ENCODE assay signal across 20 cellular contexts in genomic region chr20:62762376-62762775, GRCh38. TPM values are rescaled to one million over a fixed set of nuclear protein-coding genes. Genes with fewer than 3 reads are reported as not detected.
DNase-seq lines count a peak whose midpoint lies in the region; ATAC-seq and TF ChIP-seq lines count a peak whose summit lies in the region.
"Had no signal": no experiment of that assay in that cellular context is flagged by ENCODE, and none has a peak within 500 bp of the region (broad histone marks: within the 10 kb centered on the region; RNA-seq: fewer than 3 reads in every experiment).

No MANE protein-coding gene starts in this region.

- H4K8ac ChIP-seq in neuronal stem cell (ENCODE audit: low read depth, low read length): no peak overlapping the region

- H3K9me3 Mint-ChIP-seq in glutamatergic neuron (ENCODE audit: unreplicated experiment): peaks cover 4% of the 10 kb centered on the region
- H3K9me3 Mint-ChIP-seq: CD8-positive, alpha-beta memory T cell had no signal

- H3K4me1 Mint-ChIP-seq in glutamatergic neuron (ENCODE audit: low read depth, unreplicated experiment): peaks cover 7% of the 10 kb centered on the region

- peak overlapping the region; percentile 53 for H3K9ac ChIP-seq in neuronal stem cell (ENCODE audit: low read depth, low read length, poor library complexity)

- 89% methylated on average over 22 of the region's 22 CpGs for whole genome bisulfite sequencing in right cardiac atrium
- no CpG with 5 or more reads among the region's 22 CpGs for WGBS in neuronal stem cell (ENCODE audit: extremely low coverage in 2 of 2, insufficient read length in 2 of 2, insufficient replicate concordance in 1 of 2), 2 donors

- TF ChIP-seq CTCF in glutamatergic neuron (IDR thresholded peaks at IDR 0.05; ENCODE audit: partially characterized antibody, unreplicated experiment) (no peak), GM13976 (IDR thresholded peaks at IDR 0.05; ENCODE audit: borderline replicate concordance, control extremely low read depth, extremely low read depth, insufficient read depth, missing control alignments) (no peak)

- H3K27me3 ChIP-seq in right cardiac atrium (ENCODE audit: control insufficient read depth, insufficient read depth) (no peaks in the 10 kb centered on the region), neuronal stem cell (ENCODE audit: control insufficient read depth in 3 of 3, insufficient read depth in 3 of 3, low read depth in 1 of 3, low read length in 3 of 3) (no peaks in the 10 kb centered on the region)

- peak overlapping the region; percentile 14 for H2BK12ac ChIP-seq in neuronal stem cell (ENCODE audit: low read length)

- H2BK15ac ChIP-seq in neuronal stem cell (ENCODE audit: low read length): peak overlapping the region; percentile 54

- H3K4me1 ChIP-seq in right cardiac atrium (ENCODE audit: control insufficient read depth, insufficient read depth, low read length) (no peaks in the 10 kb centered on the region), neuronal stem cell (ENCODE audit: control insufficient read depth in 2 of 2, insufficient read depth in 1 of 2, low read depth in 1 of 2, low read length in 2 of 2) (peaks cover 14 to 21% of the 10 kb centered on the region in 2 donors)
- H3K4me1 ChIP-seq: HAP-1 had no signal

- H3K4me3 ChIP-seq in right cardiac atrium (ENCODE audit: low read length) (no peak overlapping the region), neuronal stem cell (ENCODE audit: low read length in 2 of 2) (no peak overlapping the region)
- H3K4me3 ChIP-seq: HAP-1 had no signal

- no peaks in the 10 kb centered on the region for H3K36me3 ChIP-seq in neuronal stem cell (replicated peaks in 1 of 2; ENCODE audit: control insufficient read depth in 2 of 2, insufficient read depth in 2 of 2, low read length in 2 of 2)
- H3K36me3 ChIP-seq: HAP-1 had no signal

- H3K4ac ChIP-seq in neuronal stem cell (ENCODE audit: low read length): no peak overlapping the region

- H3K4me3 Mint-ChIP-seq in glutamatergic neuron (ENCODE audit: unreplicated experiment): no peak overlapping the region
- H3K4me3 Mint-ChIP-seq: CD8-positive, alpha-beta memory T cell had no signal

- peak overlapping the region; percentile 66 for H2BK5ac ChIP-seq in neuronal stem cell (ENCODE audit: low read length)

- H3K9me3 ChIP-seq in right cardiac atrium (ENCODE audit: control insufficient read depth, low read length) (no peaks in the 10 kb centered on the region), neuronal stem cell (replicated peaks in 1 of 2; ENCODE audit: control insufficient read depth in 2 of 2, insufficient read depth in 1 of 2, low read depth in 1 of 2, low read length in 2 of 2) (peaks cover 0 to 2% of the 10 kb centered on the region in 2 donors)
- H3K9me3 ChIP-seq: HAP-1 had no signal

- H3K36me3 Mint-ChIP-seq in glutamatergic neuron (ENCODE audit: unreplicated experiment): no peaks in the 10 kb centered on the region
- H3K36me3 Mint-ChIP-seq: CD8-positive, alpha-beta memory T cell had no signal

- no peak overlapping the region for H3K4me2 ChIP-seq in neuronal stem cell (ENCODE audit: insufficient read depth, low read length, poor library complexity, severe bottlenecking)

- peak overlapping the region; percentile 4 for H3K14ac ChIP-seq in neuronal stem cell (ENCODE audit: low read length)

- ATAC-seq in right cardiac atrium (no peak), left cardiac atrium (no peak), GM19035 (IDR thresholded peaks at IDR 0.05; ENCODE audit: unreplicated experiment) (no peak)
- ATAC-seq: SK-N-SH treated with all-trans-retinoic acid at 6 μM for 48 hours had no signal

- no peak overlapping the region for H3K27ac Mint-ChIP-seq in glutamatergic neuron (ENCODE audit: unreplicated experiment)
- H3K27ac Mint-ChIP-seq: CD8-positive, alpha-beta memory T cell had no signal

- DNase-seq in right cardiac atrium: peak in 2 of 3 donors; percentile 4 to 24
- no peak for DNase-seq in left cardiac atrium
- peak; percentile 2 for DNase-seq in glutamatergic neuron
- no peak for DNase-seq in neuronal stem cell (ENCODE audit: low spot score)
- no peak for DNase-seq in GM13976 (ENCODE audit: low spot score)
- DNase-seq in caudate nucleus (lab: John Stamatoyannopoulos, UW): no peak
- DNase-seq: C1 segment of cervical spinal cord; CD8-positive, alpha-beta memory T cell; DMS79 treated with DMSO at 0.1 percent for 48 hours; NCI-H1092 treated with DMSO at 0.1 percent for 48 hours; NCI-H146; NCI-H2029 treated with DMSO at 0.1 percent for 48 hours; NCI-H2171 treated with DMSO at 0.1 percent for 48 hours; NCI-H446 treated with DMSO at 0.1 percent for 48 hours; NCI-H69; SIG-M5 had no signal

- peak overlapping the region; percentile 30 for H2BK120ac ChIP-seq in neuronal stem cell (ENCODE audit: low read depth, low read length)

- H3K27ac ChIP-seq in right cardiac atrium (ENCODE audit: low read length) (no peak overlapping the region), neuronal stem cell (replicated peaks; ENCODE audit: low read length) (no peak overlapping the region), caudate nucleus (ENCODE audit: low read depth, low read length) (no peak overlapping the region)

- no peaks in the 10 kb centered on the region for H3K79me1 ChIP-seq in neuronal stem cell (ENCODE audit: low read depth, low read length)

- peak overlapping the region; percentile 44 for H3K18ac ChIP-seq in neuronal stem cell (ENCODE audit: low read length)

- H3K23ac ChIP-seq in neuronal stem cell (ENCODE audit: low read depth, low read length, poor library complexity): no peak overlapping the region

- H2AK5ac ChIP-seq in neuronal stem cell (ENCODE audit: low read depth, low read length): peak overlapping the region; percentile 100

- H2AFZ ChIP-seq in neuronal stem cell (ENCODE audit: low read length): no peak overlapping the region

- no peaks in the 10 kb centered on the region for H3K27me3 Mint-ChIP-seq in glutamatergic neuron (ENCODE audit: unreplicated experiment)

- in situ Hi-C loops in GM13976 (cut with MboI; ENCODE audit: low sequenced_read_pairs, unreplicated experiment): no loop called here

- H4K91ac ChIP-seq in neuronal stem cell (ENCODE audit: low read depth, low read length, poor library complexity): no peak overlapping the region

- intact Hi-C loops in right cardiac atrium (cut with DNase I) (loop anchor here in 1 of 4 donors (10.0 kb wide), 1 partner anchor 58 kb away; the partner anchor contains the start of gene NTSR1), left cardiac atrium (cut with DNase I) (no loop called here)

RNA-seq across cellular contexts. Expression of gene MRGBP, which starts 33.9 kb away (rescaled TPM):
- total RNA-seq in right cardiac atrium: 10 to 100 TPM in 1 of 4 donors, 1 to 10 TPM in 3; 8.3 to 10.9 (median 8.6) TPM
- 12.1 TPM for polyA plus RNA-seq in right cardiac atrium
- 1 to 10 TPM; 8.9 TPM for total RNA-seq in left cardiac atrium
- total RNA-seq in glutamatergic neuron (ENCODE audit: unreplicated experiment): 15.6 TPM
- 15.5 TPM for polyA plus RNA-seq in neuronal stem cell (2013, experiment 1 of 2)
- polyA plus RNA-seq in neuronal stem cell (2013, experiment 2 of 2): 15.6 TPM

RNA-seq across cellular contexts. Expression of gene OGFR, which starts 42.3 kb away (rescaled TPM):
- 10 to 100 TPM; 21.0 to 29.6 (median 24.2) TPM for total RNA-seq in right cardiac atrium
- 26.6 TPM for polyA plus RNA-seq in right cardiac atrium
- total RNA-seq in left cardiac atrium: 10 to 100 TPM; 23.3 to 23.6 TPM
- 70.5 TPM for total RNA-seq in glutamatergic neuron (ENCODE audit: unreplicated experiment)
- polyA plus RNA-seq in neuronal stem cell (2013, experiment 1 of 2): 15.0 TPM
- 14.7 TPM for polyA plus RNA-seq in neuronal stem cell (2013, experiment 2 of 2)

RNA-seq across cellular contexts. Expression of gene NTSR1, which starts 53.7 kb away (rescaled TPM):
- total RNA-seq in right cardiac atrium (under 1 TPM in 1 of 4 donors, not detected in 3; 0.06 TPM), left cardiac atrium (not detected), glutamatergic neuron (ENCODE audit: unreplicated experiment) (4.0 TPM)
- polyA plus RNA-seq in right cardiac atrium: not detected
- 0.28 TPM for polyA plus RNA-seq in neuronal stem cell (2013, experiment 1 of 2)
- polyA plus RNA-seq in neuronal stem cell (2013, experiment 2 of 2): 0.21 TPM
- total RNA-seq: CD8-positive, alpha-beta memory T cell; OCI-LY7 had no signal
- polyA plus RNA-seq: CD8-positive, alpha-beta memory T cell had no signal

RNA-seq across cellular contexts. Expression of gene COL9A3, which starts 54.5 kb away (rescaled TPM):
- 1 to 10 TPM; 4.3 to 6.9 (median 5.6) TPM for total RNA-seq in right cardiac atrium
- 13.0 TPM for polyA plus RNA-seq in right cardiac atrium
- 1 to 10 TPM; 4.0 to 4.7 TPM for total RNA-seq in left cardiac atrium
- 78.7 TPM for total RNA-seq in glutamatergic neuron (ENCODE audit: unreplicated experiment)
- polyA plus RNA-seq in neuronal stem cell (2013, experiment 1 of 2): 77.2 TPM
- polyA plus RNA-seq in neuronal stem cell (2013, experiment 2 of 2): 77.0 TPM
- total RNA-seq: CD8-positive, alpha-beta memory T cell had no signal
- polyA plus RNA-seq: CD8-positive, alpha-beta memory T cell had no signal

Comparison
In these comparisons a context has a peak if more than half of its experiments do, and no peak if none do; other contexts are left out.
1. DNase-seq: peak in right cardiac atrium (2 of 3) and glutamatergic neuron (single experiment); none in left cardiac atrium (single experiment), neuronal stem cell (single experiment), GM13976 (single experiment) and caudate nucleus (0 of 61).